Comparison of ENCODE assay signal across 8 cellular contexts in the genomic region with DNA sequence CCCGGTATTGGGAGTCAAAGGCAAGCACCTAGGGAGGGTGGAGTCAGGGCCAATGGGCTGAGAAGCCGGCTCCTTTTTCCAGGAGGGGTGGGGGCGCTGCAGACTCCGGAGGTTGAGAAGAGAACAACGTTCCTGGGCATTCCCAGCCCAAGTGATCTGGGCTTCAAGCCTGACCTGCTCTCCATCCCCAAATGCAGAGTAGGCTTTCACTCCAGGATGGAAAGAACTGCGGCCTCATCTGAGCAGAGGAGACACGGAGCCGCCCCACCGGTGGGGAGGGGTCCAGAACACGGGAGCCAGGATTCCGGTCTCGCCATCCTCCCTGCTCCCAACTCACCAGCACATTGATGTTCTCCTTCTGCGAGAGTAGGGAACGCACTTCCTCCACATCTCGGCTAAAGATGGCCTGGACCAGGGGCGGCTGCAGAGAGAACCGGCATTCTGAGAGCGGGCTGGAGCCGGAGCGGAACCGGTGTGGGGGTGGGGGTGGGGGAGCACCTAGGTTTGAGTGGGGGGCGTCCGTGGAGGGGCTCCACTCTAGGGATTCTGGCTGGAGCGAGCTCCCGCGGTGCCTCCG. TPM values are rescaled to one million over a fixed set of nuclear protein-coding genes. Genes with fewer than 3 reads are reported as not detected.
DNase-seq lines count a peak whose midpoint lies in the region; ATAC-seq and TF ChIP-seq lines count a peak whose summit lies in the region.

No MANE protein-coding gene starts in this region.

- H3K27ac Mint-ChIP-seq in activated B cell treated with CpG ODN at 0.5 μM for 24 hours (peak overlapping the region; percentile 70), progenitor cell of endocrine pancreas (peak overlapping the region; percentile 94)

- intact Hi-C loops in activated B cell treated with CpG ODN at 0.5 μM for 24 hours (cut with micrococcal nuclease) (loop anchor here (1.0 to 2.0 kb wide), 9 partner anchors 10 to 518 kb away; partner anchors contain the start of genes CS and NABP2), head of caudate nucleus (cut with DNase I) (loop anchor here (5.0 kb wide), 2 partner anchors 35 to 40 kb away; partner anchors contain the start of genes NABP2 and RNF41)

- H3K4me3 Mint-ChIP-seq in activated B cell treated with CpG ODN at 0.5 μM for 24 hours, result peak overlapping the region; percentile 87
- peak overlapping the region; percentile 93 for H3K4me3 Mint-ChIP-seq in progenitor cell of endocrine pancreas (ENCODE audit: low read depth)

- TF ChIP-seq CTCF in 22Rv1 (IDR thresholded peaks at IDR 0.05) (no peak), GM12864 (IDR thresholded peaks at IDR 0.05; ENCODE audit: low read depth, low read length, missing control alignments) (no peak), activated B cell treated with CpG ODN at 0.5 μM for 24 hours (IDR thresholded peaks at IDR 0.05) (no peak), progenitor cell of endocrine pancreas (IDR thresholded peaks at IDR 0.05; ENCODE audit: unreplicated experiment) (no peak)

- H3K4me1 Mint-ChIP-seq in activated B cell treated with CpG ODN at 0.5 μM for 24 hours (peaks cover 21% of the 10 kb centered on the region), progenitor cell of endocrine pancreas (ENCODE audit: low read depth) (peaks cover 14% of the 10 kb centered on the region)

- H3K27ac ChIP-seq in 22Rv1, result peak overlapping the region; percentile 81

- DNase-seq in GM12864 (ENCODE audit: low read depth), result no peak
- DNase-seq in HuH-7 (ENCODE audit: low spot score), result peak; percentile 91
- DNase-seq in activated B cell treated with CpG ODN at 0.5 μM for 24 hours, result no peak
- peak in 34 of 42 donors; percentile 5 to 69 (median 39) for DNase-seq in head of caudate nucleus
- no peak for DNase-seq in progenitor cell of endocrine pancreas (ENCODE audit: low spot score, unreplicated experiment)
- DNase-seq in amniotic stem cell (lab: John Stamatoyannopoulos, UW), result no peak
- DNase-seq in activated CD8-positive, alpha-beta memory T cell treated with anti-CD3 and anti-CD28 coated beads, Interleukin-2, amount 50 U/mL, for 48 hours, result no peak

- H3K36me3 Mint-ChIP-seq in activated B cell treated with CpG ODN at 0.5 μM for 24 hours (ENCODE audit: low read depth) (peaks cover 36% of the 10 kb centered on the region), progenitor cell of endocrine pancreas (ENCODE audit: insufficient read depth) (peaks cover 15% of the 10 kb centered on the region)

- CTCF ChIA-PET in activated B cell treated with CpG ODN at 0.5 μM for 24 hours (lab: Charles Lee), result interaction anchor here (0.6 to 2.1 kb wide), 17 partner anchors 9 to 212 kb away, joined by 3 to 14 read pairs (median 4); partner anchors contain the start of genes CNPY2, COQ10A, RNF41 and ZC3H10

- POLR2A ChIA-PET in activated B cell treated with CpG ODN at 0.5 μM for 24 hours (lab: Charles Lee), result interaction anchor here (0.8 to 2.9 kb wide), 11 partner anchors 10 to 153 kb away, joined by 3 to 22 read pairs (median 4); partner anchors contain the start of genes COQ10A, ESYT1, PA2G4 and PAN2

- H3K9me3 Mint-ChIP-seq in activated B cell treated with CpG ODN at 0.5 μM for 24 hours, result no peaks in the 10 kb centered on the region
- H3K9me3 Mint-ChIP-seq in progenitor cell of endocrine pancreas (ENCODE audit: low read depth), result no peaks in the 10 kb centered on the region

- no peak for ATAC-seq in activated B cell treated with CpG ODN at 0.5 μM for 24 hours (ENCODE audit: low read depth)

- peak overlapping the region; percentile 57 for H3K4me3 ChIP-seq in GM12864 (ENCODE audit: low read depth, low read length)

- H3K27me3 Mint-ChIP-seq in activated B cell treated with CpG ODN at 0.5 μM for 24 hours, result no peaks in the 10 kb centered on the region
- H3K27me3 Mint-ChIP-seq in progenitor cell of endocrine pancreas, result peaks cover 5% of the 10 kb centered on the region

RNA-seq across cellular contexts. Expression of gene ANKRD52, which starts 0.6 kb away (rescaled TPM):
- total RNA-seq in activated B cell treated with CpG ODN at 0.5 μM for 24 hours (44.1 and 44.8 TPM in 2 replicates), progenitor cell of endocrine pancreas (60.3 and 64.3 TPM in 2 replicates)

RNA-seq across cellular contexts. Expression of gene COQ10A, which starts 9.2 kb away (rescaled TPM):
- total RNA-seq in activated B cell treated with CpG ODN at 0.5 μM for 24 hours (30.2 and 35.6 TPM in 2 replicates), progenitor cell of endocrine pancreas (23.6 and 24.6 TPM in 2 replicates)

RNA-seq across cellular contexts. Expression of gene SLC39A5, which starts 27.7 kb away (rescaled TPM):
- total RNA-seq in activated B cell treated with CpG ODN at 0.5 μM for 24 hours, result 0.37 and 1.00 TPM in 2 replicates
- total RNA-seq in progenitor cell of endocrine pancreas, result 62.9 and 65.2 TPM in 2 replicates

RNA-seq across cellular contexts. Expression of gene NABP2, which starts 33.4 kb away (rescaled TPM):
- 27.7 and 31.4 TPM in 2 replicates for total RNA-seq in activated B cell treated with CpG ODN at 0.5 μM for 24 hours
- total RNA-seq in progenitor cell of endocrine pancreas, result 37.9 and 40.5 TPM in 2 replicates

RNA-seq across cellular contexts. Expression of gene RNF41, which starts 35.9 kb away (rescaled TPM):
- 75.8 and 86.0 TPM in 2 replicates for total RNA-seq in activated B cell treated with CpG ODN at 0.5 μM for 24 hours
- 50.0 and 50.8 TPM in 2 replicates for total RNA-seq in progenitor cell of endocrine pancreas

Comparison
In these comparisons a context has a peak if more than half of its experiments do, and no peak if none do; other contexts are left out.
1. DNase-seq: peak in HuH-7 (single experiment) and head of caudate nucleus (34 of 42); none in GM12864 (single experiment), activated B cell treated with CpG ODN at 0.5 μM for 24 hours (single experiment), progenitor cell of endocrine pancreas (single experiment), amniotic stem cell (single experiment) and activated CD8-positive, alpha-beta memory T cell treated with anti-CD3 and anti-CD28 coated beads, Interleukin-2, amount 50 U/mL, for 48 hours (single experiment).
2. RNA of gene SLC39A5, which starts 27.7 kb away (total RNA-seq): 62.9 to 65.2 TPM in progenitor cell of endocrine pancreas; 0.37 to 1.00 TPM in activated B cell treated with CpG ODN at 0.5 μM for 24 hours; every median in the first group is over 10 times any median in the second.